Comparison of ENCODE assay signal across 14 cellular contexts in the genomic region with DNA sequence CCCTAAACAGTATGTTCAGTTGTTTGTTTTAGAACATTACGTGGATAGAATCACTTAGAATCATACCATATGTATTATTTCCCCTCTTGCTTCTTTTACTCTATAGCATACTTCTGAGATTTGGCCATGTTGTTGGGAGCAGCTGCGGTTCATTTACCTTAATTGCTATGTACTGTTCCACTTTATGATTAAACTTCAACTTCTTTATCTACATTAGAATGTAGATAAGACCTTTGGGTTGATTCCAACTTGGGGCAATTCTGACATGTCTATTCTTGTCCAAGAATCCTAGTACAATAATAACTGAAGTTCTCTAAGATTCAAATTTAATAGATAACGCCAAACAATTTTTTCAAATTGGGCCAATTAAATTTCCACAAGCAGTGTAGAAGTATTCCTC.
DNase-seq lines count a peak whose midpoint lies in the region; ATAC-seq and TF ChIP-seq lines count a peak whose summit lies in the region.
"Had no signal": no experiment of that assay in that cellular context is flagged by ENCODE, and none has a peak within 500 bp of the region (broad histone marks: within the 10 kb centered on the region; RNA-seq: fewer than 3 reads in every experiment).

No MANE protein-coding gene starts in this region.

- ATAC-seq in HG03108 (IDR thresholded peaks at IDR 0.05; ENCODE audit: unreplicated experiment) = no peak
- ATAC-seq in HG03520 (IDR thresholded peaks at IDR 0.05; ENCODE audit: unreplicated experiment) = no peak
- no peak for ATAC-seq in HG03175 (IDR thresholded peaks at IDR 0.05; ENCODE audit: unreplicated experiment)

- intact Hi-C loops in colonic mucosa (cut with DNase I) = no loop called here

- no peaks in the 10 kb centered on the region for H3K4me1 ChIP-seq in colonic mucosa

- no peak for TF ChIP-seq CTCF in colonic mucosa (IDR thresholded peaks at IDR 0.05)

- no peak for TF ChIP-seq POLR2A in erythroblast (IDR thresholded peaks at IDR 0.05; ENCODE audit: low read length)

- H3K27ac ChIP-seq in colonic mucosa = no peak overlapping the region

- no peaks in the 10 kb centered on the region for H3K27me3 ChIP-seq in colonic mucosa

- no peak overlapping the region for H3K4me3 ChIP-seq in colonic mucosa

- no peak overlapping the region for H3K9ac ChIP-seq in colonic mucosa (ENCODE audit: low read depth in 2 of 2, low read length in 2 of 2)

- DNase-seq in DMS79 treated with DMSO at 0.1 percent for 48 hours (lab: John Stamatoyannopoulos, UW) (peak; percentile 68), NCI-H2227 (lab: John Stamatoyannopoulos, UW; ENCODE audit: unreplicated experiment) (peak; percentile 22), colonic mucosa (peak; percentile 37), erythroblast (lab: John Stamatoyannopoulos, UW) (no peak)
- DNase-seq: C1 segment of cervical spinal cord; CD4-positive, alpha-beta T cell; DMS153; GF-D8; HCEC 1CT; HFFc6; IMR-90 had no signal

- H3K9me3 ChIP-seq in colonic mucosa = no peaks in the 10 kb centered on the region

- H3K36me3 ChIP-seq in colonic mucosa = no peaks in the 10 kb centered on the region

Comparison
In these comparisons a context has a peak if more than half of its experiments do, and no peak if none do; other contexts are left out.
1. DNase-seq: peak in DMS79 treated with DMSO at 0.1 percent for 48 hours (single experiment), NCI-H2227 (single experiment) and colonic mucosa (single experiment); none in erythroblast (0 of 2).